In the genomic region with DNA sequence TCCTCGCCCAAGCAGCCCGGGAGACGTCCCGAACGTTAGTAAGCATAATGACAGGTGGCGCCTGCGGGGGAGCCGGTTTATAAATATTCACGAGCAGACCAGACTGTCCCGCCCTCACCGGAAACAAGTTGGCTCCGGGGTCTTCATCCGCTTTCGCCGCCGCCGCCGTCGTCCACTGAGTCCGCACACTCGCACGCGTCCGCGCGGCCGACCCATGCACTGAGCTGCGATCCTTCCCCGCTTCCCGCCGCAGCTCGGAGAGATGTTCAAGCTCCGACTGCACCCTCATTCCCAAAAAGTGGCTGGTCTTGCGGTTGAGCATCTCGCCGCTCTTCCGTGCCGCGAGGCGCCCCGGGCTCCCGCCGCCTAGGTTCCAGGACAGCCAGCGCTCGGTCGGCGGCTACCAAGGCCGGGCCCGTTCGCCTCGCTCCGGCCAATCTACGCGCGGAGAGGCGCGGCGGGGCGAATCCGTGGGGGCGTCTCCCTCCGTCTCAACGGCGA, we compare ENCODE assay signal across 1 cellular context.
TF ChIP-seq lines count a peak whose summit lies in the region.

No MANE protein-coding gene starts in this region.

TF ChIP-seq in GM12878, 131 proteins besides CTCF, POLR2A, EP300 and RAD21:
- 0 out of 2 replicates have a peak, but pooled peaks have one; percentile 19 for TF ChIP-seq TAF1 (IDR thresholded peaks at IDR 0.05; ENCODE audit: borderline replicate concordance, low read depth, low read length)
- 0 out of 2 replicates have a peak, but pooled peaks have one; percentile 19 for TF ChIP-seq EED (IDR thresholded peaks at IDR 0.05; ENCODE audit: low read depth)
- TF ChIP-seq TCF12 (IDR thresholded peaks at IDR 0.05; ENCODE audit: low read depth, low read length), result 0 out of 2 replicates have a peak, but pooled peaks have one; percentile 1
- peak; percentile 44; the same call in 1 of the 2 replicates for TF ChIP-seq GATAD2B (conservative IDR thresholded peaks at IDR 0.05; ENCODE audit: low read depth)
- no peak for TF ChIP-seq HDAC2 (IDR thresholded peaks at IDR 0.05)
- no peak for TF ChIP-seq CBX3 (IDR thresholded peaks at IDR 0.05; ENCODE audit: borderline replicate concordance, low read depth)
